In the genomic region with DNA sequence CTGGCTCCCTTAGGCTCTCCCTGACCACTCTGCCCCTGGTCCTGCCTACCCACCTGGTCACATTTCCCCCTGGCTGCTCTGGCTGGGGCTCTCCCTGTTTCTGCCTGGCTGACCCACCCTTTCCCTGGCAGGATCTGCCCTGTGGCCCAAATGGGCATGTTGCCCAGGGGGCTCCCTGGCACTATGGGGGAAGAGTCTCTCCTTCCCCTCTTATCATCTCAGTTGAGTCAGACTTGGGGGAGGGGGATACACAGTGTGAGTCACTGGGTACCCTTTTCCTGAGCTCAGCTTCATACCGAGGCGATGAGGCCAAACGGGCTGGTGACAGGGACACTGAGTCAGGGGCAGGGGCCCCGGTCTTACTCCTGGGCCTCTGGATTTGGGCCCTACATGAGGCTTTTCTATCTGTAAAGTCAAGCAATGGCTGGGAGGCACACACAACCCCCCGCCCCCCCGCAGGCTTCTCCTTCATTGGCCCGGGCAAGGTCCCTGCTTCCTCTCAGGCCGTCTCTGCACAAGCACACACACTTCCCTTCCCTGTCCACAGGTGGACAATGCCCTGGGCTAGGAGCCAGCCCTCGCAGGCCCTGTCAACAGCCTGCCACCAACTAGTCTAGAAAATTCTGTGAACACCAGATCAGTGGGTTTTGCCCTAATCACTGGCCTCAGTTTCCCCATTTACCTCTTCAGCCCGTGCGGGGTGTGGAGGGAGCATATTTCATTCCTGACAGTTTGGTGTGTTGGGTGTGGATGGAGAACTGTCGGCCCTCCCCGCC, we compare ENCODE assay signal across 1 cellular context.
TF ChIP-seq lines count a peak whose summit lies in the region.

No MANE protein-coding gene starts in this region.

TF ChIP-seq in endothelial cell of umbilical vein, 7 proteins besides CTCF, POLR2A, EP300 and RAD21:
- TF ChIP-seq, protein P1, sequence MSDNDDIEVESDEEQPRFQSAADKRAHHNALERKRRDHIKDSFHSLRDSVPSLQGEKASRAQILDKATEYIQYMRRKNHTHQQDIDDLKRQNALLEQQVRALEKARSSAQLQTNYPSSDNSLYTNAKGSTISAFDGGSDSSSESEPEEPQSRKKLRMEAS (IDR thresholded peaks at IDR 0.05; ENCODE audit: insufficient read depth, insufficient read length), result no peak
- peak; percentile 15 for TF ChIP-seq GATA2 (IDR thresholded peaks at IDR 0.05; ENCODE audit: insufficient read depth, insufficient read length, low read depth, low read length)
- peak; percentile 82 for TF ChIP-seq FOS (IDR thresholded peaks at IDR 0.05; ENCODE audit: borderline replicate concordance, insufficient read depth, low read length)
